21 cellular contexts compared by ENCODE assay signal in genomic region chrX:46620505-46620904, GRCh38.
"Had no signal": no experiment of that assay in that cellular context is flagged by ENCODE, and none has a peak within 500 bp of the region (broad histone marks: within the 10 kb centered on the region; RNA-seq: fewer than 3 reads in every experiment).

No MANE protein-coding gene starts in this region.

- H3K36me3 ChIP-seq: lower lobe of right lung, right lobe of liver, vagina, WERI-Rb-1 had no signal

- H3K4me3 ChIP-seq: lower lobe of right lung, right lobe of liver, smooth muscle cell, stomach, vagina had no signal

- H3K9me3 ChIP-seq: lower lobe of right lung, right lobe of liver, vagina had no signal

- H3K27ac ChIP-seq: lower lobe of right lung, stomach, vagina, WERI-Rb-1 had no signal

- H3K27me3 ChIP-seq: right lobe of liver, stomach, vagina had no signal

- DNase-seq: activated CD4-positive, alpha-beta T cell treated with anti-CD3 and anti-CD28 coated beads for 1 hour; activated gamma-delta T cell; activated T-cell treated with anti-CD3 and anti-CD28 coated beads, Interleukin-2, amount 50 U/mL, for 72 hours; amniotic stem cell; caudate nucleus; effector memory CD8-positive, alpha-beta T cell; foreskin melanocyte; glutamatergic neuron; hippocampal formation; islet precursor cell; left colon; lower lobe of right lung; naive thymus-derived CD8-positive, alpha-beta T cell; right lobe of liver; stimulated activated CD4-positive, alpha-beta T cell treated with anti-CD3 and anti-CD28 coated beads, Interleukin-4, amount 100 ng/mL, for 24 hours; stomach; T1000; trophoblast cell; WERI-Rb-1 had no signal

- H3K4me1 ChIP-seq: lower lobe of right lung, vagina had no signal
